ENCODE assay signal across 23 cellular contexts in the genomic region with DNA sequence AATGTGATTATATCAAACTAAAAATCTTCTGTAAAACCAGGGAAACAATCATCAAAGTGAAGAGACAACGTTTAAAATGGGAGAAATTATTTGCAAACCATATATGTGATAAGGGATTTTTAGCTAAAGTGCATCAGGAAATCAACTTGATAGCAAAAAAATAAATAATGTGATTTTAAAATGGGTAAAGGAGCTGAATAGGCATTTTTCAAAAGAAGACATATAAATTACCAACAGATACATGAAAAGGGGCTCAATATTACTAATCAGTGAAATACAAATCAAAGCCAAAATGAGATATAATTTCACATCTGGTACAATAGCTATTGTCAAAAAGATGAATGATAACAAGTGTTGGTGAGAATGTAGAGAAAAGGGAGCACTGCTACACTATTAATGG.
DNase-seq lines count a peak whose midpoint lies in the region; ATAC-seq, FAIRE-seq and TF ChIP-seq lines count a peak whose summit lies in the region.
"Had no signal": no experiment of that assay in that cellular context is flagged by ENCODE, and none has a peak within 500 bp of the region (broad histone marks: within the 10 kb centered on the region; RNA-seq: fewer than 3 reads in every experiment).

No MANE protein-coding gene starts in this region.

- 0% methylated on average over 1 of the region's 1 CpG for WGBS in A549 (ENCODE audit: missing lambda C conversion rate)
- WGBS in H1 (ENCODE audit: extremely low coverage in 1 of 2, insufficient coverage in 1 of 2, insufficient read length in 1 of 2, insufficient replicate concordance in 2 of 2, low coverage in 1 of 2, low lambda C conversion rate in 2 of 2, missing lambda C conversion rate in 1 of 2), 2 experiments = 87% methylated on average over 1 of the region's 1 CpG; no CpG with 5 or more reads in 1 of the 2 experiments

- H3K36me3 Mint-ChIP-seq in astrocyte (ENCODE audit: low read depth, unreplicated experiment) = no peaks in the 10 kb centered on the region
- H3K36me3 Mint-ChIP-seq in activated naive CD4-positive, alpha-beta T cell treated with anti-CD3 and anti-CD28 coated beads for 36 hours (ENCODE audit: low read depth) = no peaks in the 10 kb centered on the region
- H3K36me3 Mint-ChIP-seq: CD8-positive, alpha-beta T cell had no signal

- H2BK15ac ChIP-seq in H1 (ENCODE audit: low read length) = no peak overlapping the region

- H2AK5ac ChIP-seq in H1 (ENCODE audit: low read depth, low read length) = no peak overlapping the region

- no peak overlapping the region for H2AFZ ChIP-seq in astrocyte (ENCODE audit: low read depth, low read length)
- no peak overlapping the region for H2AFZ ChIP-seq in H1 (ENCODE audit: low read length)

- H3K23me2 ChIP-seq in H1 (ENCODE audit: low read depth, low read length) = no peaks in the 10 kb centered on the region

- H3K4ac ChIP-seq in H1 (replicated peaks; ENCODE audit: insufficient read length, low read depth, low read length) = no peak overlapping the region

- TF ChIP-seq RAD21 in A549 (conservative IDR thresholded peaks at IDR 0.05 in 1 of 2, IDR thresholded peaks at IDR 0.05 in 1 of 2) (no peak), H1 (IDR thresholded peaks at IDR 0.05 in 1 of 2, conservative IDR thresholded peaks at IDR 0.05 in 1 of 2; ENCODE audit: low read depth in 2 of 2, low read length in 2 of 2) (no peak)

- no peak overlapping the region for H4K91ac ChIP-seq in H1 (replicated peaks; ENCODE audit: insufficient read length, low read length)

- no peak overlapping the region for H2BK120ac ChIP-seq in H1 (replicated peaks; ENCODE audit: low read depth, low read length)

- intact Hi-C loops in activated naive CD4-positive, alpha-beta T cell treated with anti-CD3 and anti-CD28 coated beads for 36 hours (cut with micrococcal nuclease) = no loop called here

- POLR2A ChIA-PET in A549 (lab: Yijun Ruan, JAX) = no interaction called here
- POLR2A ChIA-PET in H1 (lab: Charles Lee; ENCODE audit: partially characterized antibody) = no interaction called here

- no peaks in the 10 kb centered on the region for H3K79me1 ChIP-seq in H1 (ENCODE audit: low read depth, low read length)

- H3K27ac Mint-ChIP-seq in astrocyte (ENCODE audit: unreplicated experiment) = no peak overlapping the region
- H3K27ac Mint-ChIP-seq in activated naive CD4-positive, alpha-beta T cell treated with anti-CD3 and anti-CD28 coated beads for 36 hours = no peak overlapping the region
- H3K27ac Mint-ChIP-seq: B cell; CD4-positive, alpha-beta T cell; CD8-positive, alpha-beta T cell had no signal

- no peaks in the 10 kb centered on the region for H3K27me3 Mint-ChIP-seq in astrocyte (ENCODE audit: low read depth, unreplicated experiment)
- no peaks in the 10 kb centered on the region for H3K27me3 Mint-ChIP-seq in activated naive CD4-positive, alpha-beta T cell treated with anti-CD3 and anti-CD28 coated beads for 36 hours (ENCODE audit: low read depth)
- H3K27me3 Mint-ChIP-seq: B cell; CD4-positive, alpha-beta T cell had no signal

- H3K14ac ChIP-seq in H1 (ENCODE audit: insufficient read length) = no peak overlapping the region

- TF ChIP-seq EP300 in A549 (IDR thresholded peaks at IDR 0.05) = no peak
- TF ChIP-seq EP300 in H1 (IDR thresholded peaks at IDR 0.05; ENCODE audit: borderline replicate concordance in 1 of 2, low read depth in 2 of 2, low read length in 2 of 2) = no peak

- H3K79me2 ChIP-seq in astrocyte (ENCODE audit: insufficient read depth, low read length) (no peaks in the 10 kb centered on the region), H1 (ENCODE audit: control insufficient read depth in 1 of 2, insufficient read depth in 2 of 2, low read length in 2 of 2) (no peaks in the 10 kb centered on the region)

- H3K56ac ChIP-seq in H1 (replicated peaks; ENCODE audit: insufficient read length, low read depth, low read length) = no peak overlapping the region

- CTCF ChIA-PET in A549 (lab: Yijun Ruan, JAX) = no interaction called here
- CTCF ChIA-PET in H1 (lab: Charles Lee; ENCODE audit: partially characterized antibody) = no interaction called here
- CTCF ChIA-PET in activated naive CD4-positive, alpha-beta T cell treated with anti-CD3 and anti-CD28 coated beads for 36 hours (lab: Charles Lee) = no interaction called here

- H4K5ac ChIP-seq in H1 (ENCODE audit: insufficient read length, low read depth, low read length) = no peak overlapping the region

- no peak overlapping the region for H3K9ac ChIP-seq in astrocyte (ENCODE audit: low read length)
- no peak overlapping the region for H3K9ac ChIP-seq in H1 (replicated peaks in 1 of 4; ENCODE audit: extremely low read depth in 1 of 4, low read depth in 3 of 4, low read length in 3 of 4)
- H3K9ac ChIP-seq: BLaER1 treated with 17β-estradiol and CSF1 and Interleukin-3, amounts not matched to agents 10 nM and 100 nM had no signal

- no peak for ATAC-seq in A549
- ATAC-seq in HG03108 (IDR thresholded peaks at IDR 0.05; ENCODE audit: unreplicated experiment) = no peak
- ATAC-seq: CD8-positive, alpha-beta T cell; GM12878 had no signal

- no peak overlapping the region for H3K18ac ChIP-seq in H1 (ENCODE audit: extremely low read depth, low read length)

- H4K20me1 ChIP-seq in astrocyte (ENCODE audit: insufficient read depth, low read length) (no peaks in the 10 kb centered on the region), H1 (replicated peaks in 1 of 2; ENCODE audit: control insufficient read depth in 1 of 2, insufficient read depth in 2 of 2, low read length in 2 of 2) (no peaks in the 10 kb centered on the region)
- H4K20me1 ChIP-seq: BLaER1 treated with 17β-estradiol and CSF1 and Interleukin-3, amounts not matched to agents 10 nM and 100 nM had no signal

- H3K36me3 ChIP-seq in astrocyte (ENCODE audit: insufficient read depth, low read length) = no peaks in the 10 kb centered on the region
- no peaks in the 10 kb centered on the region for H3K36me3 ChIP-seq in H1 (ENCODE audit: control insufficient read depth in 2 of 4, insufficient read depth in 4 of 4, low read length in 3 of 4)
- H3K36me3 ChIP-seq: BLaER1 treated with 17β-estradiol and CSF1 and Interleukin-3, amounts not matched to agents 10 nM and 100 nM had no signal

- H3K4me2 ChIP-seq in A549 (no peak overlapping the region), astrocyte (ENCODE audit: low read length) (no peak overlapping the region), H1 (ENCODE audit: insufficient read depth in 1 of 2, low read depth in 2 of 2, low read length in 2 of 2) (no peak overlapping the region)
- H3K4me2 ChIP-seq: BLaER1 treated with 17β-estradiol and CSF1 and Interleukin-3, amounts not matched to agents 10 nM and 100 nM had no signal

- no peak overlapping the region for H2BK5ac ChIP-seq in H1 (ENCODE audit: low read depth, low read length)

- DNase-seq in A549 (ENCODE audit: low read depth in 1 of 2, low spot score in 1 of 2) (no peak), astrocyte (ENCODE audit: low read depth) (no peak), H1 (ENCODE audit: low read depth in 1 of 2, low spot score in 2 of 2) (no peak)
- no peak for DNase-seq in activated naive CD4-positive, alpha-beta T cell treated with anti-CD3 and anti-CD28 coated beads for 36 hours
- no peak for DNase-seq in stimulated activated naive CD4-positive, alpha-beta T cell treated with Interleukin-2 at 50 U/mL for 16 hours (lab: John Stamatoyannopoulos, UW)
- DNase-seq: 8988T; AML-193; Caco-2; Calu3; CD4-positive, alpha-beta T cell; CD8-positive, alpha-beta T cell; DMS79 treated with DMSO at 0.1 percent for 48 hours; GDM1 had no signal

- TF ChIP-seq CTCF in A549 (IDR thresholded peaks at IDR 0.05) (no peak), astrocyte (IDR thresholded peaks at IDR 0.05; ENCODE audit: insufficient read depth, low read depth, low read length) (no peak), H1 (IDR thresholded peaks at IDR 0.05; ENCODE audit: control extremely low read depth in 1 of 3, insufficient read depth in 1 of 3, low read depth in 1 of 3, low read length in 3 of 3) (no peak)

- no peaks in the 10 kb centered on the region for H3K9me3 Mint-ChIP-seq in astrocyte (ENCODE audit: unreplicated experiment)
- peaks cover 8% of the 10 kb centered on the region for H3K9me3 Mint-ChIP-seq in activated naive CD4-positive, alpha-beta T cell treated with anti-CD3 and anti-CD28 coated beads for 36 hours

- H3K9me3 ChIP-seq in A549 = no peaks in the 10 kb centered on the region
- H3K9me3 ChIP-seq in astrocyte (ENCODE audit: insufficient read depth, low read depth, low read length) = no peaks in the 10 kb centered on the region
- peaks cover 0 to 4% of the 10 kb centered on the region in 2 experiments; a peak in 1 of 4 replicates for H3K9me3 ChIP-seq in H1 (ENCODE audit: insufficient read depth in 2 of 2, low read depth in 1 of 2, low read length in 1 of 2)

- no peak overlapping the region for H3K4me3 Mint-ChIP-seq in astrocyte (ENCODE audit: unreplicated experiment)
- H3K4me3 Mint-ChIP-seq in activated naive CD4-positive, alpha-beta T cell treated with anti-CD3 and anti-CD28 coated beads for 36 hours = no peak overlapping the region
- H3K4me3 Mint-ChIP-seq: B cell; CD4-positive, alpha-beta T cell; CD8-positive, alpha-beta T cell had no signal

- no peak overlapping the region for H2BK20ac ChIP-seq in H1 (ENCODE audit: low read length)

- H3K27ac ChIP-seq in A549 = no peak overlapping the region
- H3K27ac ChIP-seq in astrocyte (ENCODE audit: low read depth, low read length) = no peak overlapping the region
- H3K27ac ChIP-seq in H1 (ENCODE audit: low read depth, low read length) = no peak overlapping the region
- H3K27ac ChIP-seq: BLaER1 treated with 17β-estradiol and CSF1 and Interleukin-3, amounts not matched to agents 10 nM and 100 nM; C4-2B had no signal

- FAIRE-seq in A549 (lab: Jason Lieb, UNC) (no peak), G401.6 (lab: Jason Lieb, UNC) (peak; percentile 25), astrocyte (lab: Jason Lieb, UNC) (peak; percentile 5), H1 (lab: Jason Lieb, UNC) (peak; percentile 32)
- FAIRE-seq: A204.1, D721Med, GM12878, GM12892, GM18507 had no signal

- no peaks in the 10 kb centered on the region for H3K4me1 ChIP-seq in A549
- peaks cover 4% of the 10 kb centered on the region for H3K4me1 ChIP-seq in astrocyte (ENCODE audit: insufficient read depth, low read length)
- peaks cover 0 to 9% (median 2%) of the 10 kb centered on the region in 4 experiments; a peak in 4 of 7 replicates for H3K4me1 ChIP-seq in H1 (replicated peaks in 1 of 4; ENCODE audit: control insufficient read depth in 3 of 4, insufficient read depth in 4 of 4, low read length in 3 of 4)
- H3K4me1 ChIP-seq: Caco-2 had no signal

- H3K4me1 Mint-ChIP-seq in astrocyte (ENCODE audit: low read depth, unreplicated experiment) = peaks cover 3% of the 10 kb centered on the region
- H3K4me1 Mint-ChIP-seq in activated naive CD4-positive, alpha-beta T cell treated with anti-CD3 and anti-CD28 coated beads for 36 hours (ENCODE audit: low read depth) = no peaks in the 10 kb centered on the region
- H3K4me1 Mint-ChIP-seq: B cell had no signal

- no peak overlapping the region for H3K23ac ChIP-seq in H1 (ENCODE audit: insufficient read length)

- no peaks in the 10 kb centered on the region for H3K27me3 ChIP-seq in astrocyte (ENCODE audit: insufficient read depth, low read length)
- H3K27me3 ChIP-seq in H1 (replicated peaks in 1 of 4; ENCODE audit: control insufficient read depth in 3 of 4, extremely low read depth in 1 of 4, insufficient read depth in 3 of 4, low read length in 3 of 4) = no peaks in the 10 kb centered on the region
- H3K27me3 ChIP-seq: BLaER1 treated with 17β-estradiol and CSF1 and Interleukin-3, amounts not matched to agents 10 nM and 100 nM had no signal

- no peak for TF ChIP-seq POLR2A in A549 (IDR thresholded peaks at IDR 0.05; ENCODE audit: low read length)
- no peak for TF ChIP-seq POLR2A in H1 (IDR thresholded peaks at IDR 0.05; ENCODE audit: control extremely low read depth in 1 of 2, low read depth in 2 of 2, low read length in 2 of 2)

- H3K4me3 ChIP-seq in A549 (no peak overlapping the region), astrocyte (ENCODE audit: insufficient read depth, low read depth, low read length) (no peak overlapping the region), H1 (ENCODE audit: extremely low read depth in 1 of 4, insufficient read depth in 2 of 4, low read depth in 3 of 4, low read length in 4 of 4) (no peak overlapping the region)
- H3K4me3 ChIP-seq: BLaER1 treated with 17β-estradiol and CSF1 and Interleukin-3, amounts not matched to agents 10 nM and 100 nM; GM12878 had no signal

- no peak overlapping the region for H4K8ac ChIP-seq in H1 (ENCODE audit: extremely low read depth, insufficient read depth, low read length)

- H2BK12ac ChIP-seq in H1 (ENCODE audit: low read depth, low read length) = no peak overlapping the region
